Comparison of ENCODE assay signal across 8 cellular contexts in genomic region chr1:109669949-109670302, GRCh38. TPM values are rescaled to one million over a fixed set of nuclear protein-coding genes. Genes with fewer than 3 reads are reported as not detected.
DNase-seq lines count a peak whose midpoint lies in the region; ATAC-seq, FAIRE-seq and TF ChIP-seq lines count a peak whose summit lies in the region.
"Not testable (repeated sequence)": the region's sequence is repeated elsewhere in the genome, so short reads cannot be mapped to it uniquely, and the experiment has no call there.
"Had no signal": no experiment of that assay in that cellular context is flagged by ENCODE, and none has a peak within 500 bp of the region (broad histone marks: within the 10 kb centered on the region; RNA-seq: fewer than 3 reads in every experiment).

No MANE protein-coding gene starts in this region.

- TF ChIP-seq RAD21 in GM12878 (IDR thresholded peaks at IDR 0.05; ENCODE audit: insufficient read depth, low read depth, low read length): not testable (repeated sequence)

- not testable (repeated sequence) for TF ChIP-seq POLR2A in GM12878 (IDR thresholded peaks at IDR 0.05; ENCODE audit: low read depth, low read length)

- POLR2A ChIA-PET in HEK293T (lab: Yijun Ruan, JAX); GM12878 (lab: Charles Lee): not testable (repeated sequence)

- not testable (repeated sequence) for ATAC-seq in CD4-positive, CD25-positive, alpha-beta regulatory T cell (ENCODE audit: low read depth in 2 of 2); GM12878; memory B cell (ENCODE audit: low read depth)

- H4K20me1 ChIP-seq in GM12878 (ENCODE audit: control insufficient read depth, insufficient read depth): not testable (repeated sequence)

- CTCF ChIA-PET in HEK293T (lab: Yijun Ruan, JAX): interaction anchor here (0.6 to 1.6 kb wide), 2 partner anchors 120 to 247 kb away, joined by 3 read pairs; no protein-coding TSS in a partner anchor
- CTCF ChIA-PET in GM12878 (lab: Yijun Ruan, JAX): interaction anchor here (0.6 to 3.0 kb wide), 3 partner anchors 30 to 315 kb away, joined by 3 to 21 read pairs (median 3); partner anchors contain the start of gene AHCYL1

- H3K27ac Mint-ChIP-seq in CD4-positive, CD25-positive, alpha-beta regulatory T cell: peak overlapping the region in 1 of 3 donors; percentile 62
- peak overlapping the region; percentile 73 for H3K27ac Mint-ChIP-seq in activated CD4-positive, alpha-beta T cell treated with anti-CD3 and anti-CD28 coated beads, Interleukin-2, amount 10 ng/mL, durations not matched to agents 24 days and 14 days
- peak overlapping the region; percentile 79 for H3K27ac Mint-ChIP-seq in activated T-helper 1 cell treated with anti-CD3 and anti-CD28 coated beads, Interleukin-12 subunit alpha, Interleukin-12 subunit beta, Interleukin-2, Interleukin-4 antibody, amounts not matched to agents 30 ng/mL and 10 ng/mL and 1 ng/mL, durations not matched to agents 14 hours and 24 hours and 36 hours
- not testable (repeated sequence) for H3K27ac Mint-ChIP-seq in memory B cell
- H3K27ac Mint-ChIP-seq in neural crest cell (ENCODE audit: unreplicated experiment): peak overlapping the region; percentile 67

- H3K27ac ChIP-seq in CD4-positive, CD25-positive, alpha-beta regulatory T cell (ENCODE audit: insufficient read depth, low read length, poor library complexity, severe bottlenecking); GM12878 (ENCODE audit: control insufficient read depth, insufficient read depth): not testable (repeated sequence)

- peak overlapping the region; percentile 55 to 65 (median 59) for H3K4me3 Mint-ChIP-seq in CD4-positive, CD25-positive, alpha-beta regulatory T cell
- peak overlapping the region; percentile 69 for H3K4me3 Mint-ChIP-seq in activated CD4-positive, alpha-beta T cell treated with anti-CD3 and anti-CD28 coated beads, Interleukin-2, amount 10 ng/mL, durations not matched to agents 24 days and 14 days
- H3K4me3 Mint-ChIP-seq in activated T-helper 1 cell treated with anti-CD3 and anti-CD28 coated beads, Interleukin-12 subunit alpha, Interleukin-12 subunit beta, Interleukin-2, Interleukin-4 antibody, amounts not matched to agents 30 ng/mL and 10 ng/mL and 1 ng/mL, durations not matched to agents 14 hours and 24 hours and 36 hours: peak overlapping the region; percentile 71
- H3K4me3 Mint-ChIP-seq in memory B cell: peak overlapping the region; percentile 68
- H3K4me3 Mint-ChIP-seq in neural crest cell: peak overlapping the region; percentile 72

- H3K9ac ChIP-seq in GM12878 (ENCODE audit: control insufficient read depth, insufficient read depth, low read length): not testable (repeated sequence)

- not testable (repeated sequence) for DNase-seq in CD4-positive, CD25-positive, alpha-beta regulatory T cell; activated CD4-positive, alpha-beta T cell treated with anti-CD3 and anti-CD28 coated beads, Interleukin-2, amount 10 ng/mL, durations not matched to agents 24 days and 14 days; activated T-helper 1 cell treated with anti-CD3 and anti-CD28 coated beads, Interleukin-12 subunit alpha, Interleukin-12 subunit beta, Interleukin-2, Interleukin-4 antibody, amounts not matched to agents 30 ng/mL and 10 ng/mL and 1 ng/mL, durations not matched to agents 14 hours and 24 hours and 36 hours (ENCODE audit: low spot score); GM12878 (ENCODE audit: low read depth, low spot score); memory B cell (ENCODE audit: low spot score in 2 of 2); neural crest cell (ENCODE audit: low read depth, low spot score)
- DNase-seq in HEK293T (ENCODE audit: extremely low spot score): peak; percentile 2

- 79% methylated on average over 4 of the region's 5 CpGs for WGBS in GM12878 (ENCODE audit: insufficient coverage, insufficient replicate concordance, low lambda C conversion rate, missing lambda C conversion rate)

- not testable (repeated sequence) for H3K27me3 ChIP-seq in CD4-positive, CD25-positive, alpha-beta regulatory T cell (ENCODE audit: control insufficient read depth, insufficient read depth, low read length); GM12878 (replicated peaks in 1 of 2; ENCODE audit: control insufficient read depth in 2 of 2, insufficient read depth in 2 of 2, low read length in 1 of 2)

- in situ Hi-C loops in GM12878 (cut with MboI): not testable (repeated sequence)

- BruUV-seq in GM12878 (replicated peaks; lab: Mats Ljungman, UMichigan): not testable (repeated sequence)

- H3K27me3 Mint-ChIP-seq in CD4-positive, CD25-positive, alpha-beta regulatory T cell; activated CD4-positive, alpha-beta T cell treated with anti-CD3 and anti-CD28 coated beads, Interleukin-2, amount 10 ng/mL, durations not matched to agents 24 days and 14 days; activated T-helper 1 cell treated with anti-CD3 and anti-CD28 coated beads, Interleukin-12 subunit alpha, Interleukin-12 subunit beta, Interleukin-2, Interleukin-4 antibody, amounts not matched to agents 30 ng/mL and 10 ng/mL and 1 ng/mL, durations not matched to agents 14 hours and 24 hours and 36 hours (ENCODE audit: insufficient read depth); memory B cell; neural crest cell (ENCODE audit: low read depth): not testable (repeated sequence)

- not testable (repeated sequence) for H3K4me3 ChIP-seq in CD4-positive, CD25-positive, alpha-beta regulatory T cell (ENCODE audit: low read depth, low read length); GM12878

- not testable (repeated sequence) for H3K9me3 ChIP-seq in CD4-positive, CD25-positive, alpha-beta regulatory T cell (ENCODE audit: control insufficient read depth in 2 of 2, low read length in 2 of 2); GM12878 (replicated peaks; ENCODE audit: control insufficient read depth, insufficient read depth, low read length)

- SMC1A ChIA-PET in GM12878 (lab: Charles Lee; ENCODE audit: uncharacterized antibody, unreplicated experiment): not testable (repeated sequence)

- TF ChIP-seq CTCF in GM12878 (IDR thresholded peaks at IDR 0.05 in 2 of 3, conservative IDR thresholded peaks at IDR 0.05 in 1 of 3; ENCODE audit: control insufficient read depth in 2 of 3, extremely low read depth in 1 of 3, insufficient read depth in 1 of 3, low read depth in 3 of 3, low read length in 3 of 3); neural crest cell (conservative IDR thresholded peaks at IDR 0.05): not testable (repeated sequence)

- RAD21 ChIA-PET in GM12878 (lab: Charles Lee; ENCODE audit: unreplicated experiment): not testable (repeated sequence)

- H3K4me1 ChIP-seq in CD4-positive, CD25-positive, alpha-beta regulatory T cell (ENCODE audit: control insufficient read depth, insufficient read depth, low read length, poor library complexity, severe bottlenecking): peaks cover 10% of the 10 kb centered on the region
- not testable (repeated sequence) for H3K4me1 ChIP-seq in GM12878 (ENCODE audit: control insufficient read depth, insufficient read depth, low read length)

- not testable (repeated sequence) for FAIRE-seq in GM12878 (lab: Jason Lieb, UNC)

- not testable (repeated sequence) for H3K9me3 Mint-ChIP-seq in CD4-positive, CD25-positive, alpha-beta regulatory T cell; activated CD4-positive, alpha-beta T cell treated with anti-CD3 and anti-CD28 coated beads, Interleukin-2, amount 10 ng/mL, durations not matched to agents 24 days and 14 days; activated T-helper 1 cell treated with anti-CD3 and anti-CD28 coated beads, Interleukin-12 subunit alpha, Interleukin-12 subunit beta, Interleukin-2, Interleukin-4 antibody, amounts not matched to agents 30 ng/mL and 10 ng/mL and 1 ng/mL, durations not matched to agents 14 hours and 24 hours and 36 hours; memory B cell; neural crest cell

- H3K79me2 ChIP-seq in GM12878 (ENCODE audit: control insufficient read depth, insufficient read depth, low read length): not testable (repeated sequence)

- intact Hi-C loops in activated CD4-positive, alpha-beta T cell treated with anti-CD3 and anti-CD28 coated beads, Interleukin-2, amount 10 ng/mL, durations not matched to agents 24 days and 14 days (cut with micrococcal nuclease): loop anchor here (5.0 kb wide), 1 partner anchor 48 kb away; no protein-coding TSS in a partner anchor
- intact Hi-C loops in activated T-helper 1 cell treated with anti-CD3 and anti-CD28 coated beads, Interleukin-12 subunit alpha, Interleukin-12 subunit beta, Interleukin-2, Interleukin-4 antibody, amounts not matched to agents 30 ng/mL and 10 ng/mL and 1 ng/mL, durations not matched to agents 14 hours and 24 hours and 36 hours (cut with micrococcal nuclease): loop anchor here (2.0 kb wide), 2 partner anchors 17 to 49 kb away; partner anchors contain the start of gene GSTM1
- intact Hi-C loops in GM12878 (cut with micrococcal nuclease; ENCODE audit: unreplicated experiment): not testable (repeated sequence)

- not testable (repeated sequence) for H3K36me3 Mint-ChIP-seq in CD4-positive, CD25-positive, alpha-beta regulatory T cell; activated CD4-positive, alpha-beta T cell treated with anti-CD3 and anti-CD28 coated beads, Interleukin-2, amount 10 ng/mL, durations not matched to agents 24 days and 14 days (ENCODE audit: low read depth); activated T-helper 1 cell treated with anti-CD3 and anti-CD28 coated beads, Interleukin-12 subunit alpha, Interleukin-12 subunit beta, Interleukin-2, Interleukin-4 antibody, amounts not matched to agents 30 ng/mL and 10 ng/mL and 1 ng/mL, durations not matched to agents 14 hours and 24 hours and 36 hours (ENCODE audit: low read depth); neural crest cell (ENCODE audit: low read depth)
- peaks cover 11% of the 10 kb centered on the region for H3K36me3 Mint-ChIP-seq in memory B cell

- not testable (repeated sequence) for H3K36me3 ChIP-seq in CD4-positive, CD25-positive, alpha-beta regulatory T cell (ENCODE audit: control insufficient read depth, insufficient read depth, low read length); GM12878 (ENCODE audit: control insufficient read depth in 2 of 2, insufficient read depth in 2 of 2, low read length in 1 of 2)

- TF ChIP-seq EP300 in GM12878 (IDR thresholded peaks at IDR 0.05; ENCODE audit: borderline replicate concordance in 1 of 2, control insufficient read depth in 1 of 2, low read depth in 2 of 2, low read length in 2 of 2): not testable (repeated sequence)

- peaks cover 5 to 23% (median 10%) of the 10 kb centered on the region in 4 donors for H3K4me1 Mint-ChIP-seq in CD4-positive, CD25-positive, alpha-beta regulatory T cell
- peaks cover 24% of the 10 kb centered on the region for H3K4me1 Mint-ChIP-seq in activated CD4-positive, alpha-beta T cell treated with anti-CD3 and anti-CD28 coated beads, Interleukin-2, amount 10 ng/mL, durations not matched to agents 24 days and 14 days
- H3K4me1 Mint-ChIP-seq in activated T-helper 1 cell treated with anti-CD3 and anti-CD28 coated beads, Interleukin-12 subunit alpha, Interleukin-12 subunit beta, Interleukin-2, Interleukin-4 antibody, amounts not matched to agents 30 ng/mL and 10 ng/mL and 1 ng/mL, durations not matched to agents 14 hours and 24 hours and 36 hours (ENCODE audit: low read depth): peaks cover 16% of the 10 kb centered on the region
- H3K4me1 Mint-ChIP-seq in memory B cell: not testable (repeated sequence)
- peaks cover 12% of the 10 kb centered on the region for H3K4me1 Mint-ChIP-seq in neural crest cell

- peak overlapping the region; percentile 38; the same call in 1 of the 2 replicates for H3K4me2 ChIP-seq in GM12878 (ENCODE audit: control insufficient read depth, insufficient read depth)

- H2AFZ ChIP-seq in GM12878 (ENCODE audit: control insufficient read depth, low read depth, low read length): not testable (repeated sequence)

RNA-seq across cellular contexts. Expression of gene GSTM2, which starts 2.1 kb away (rescaled TPM):
- total RNA-seq in CD4-positive, CD25-positive, alpha-beta regulatory T cell: 36.2 TPM
- polyA plus RNA-seq in CD4-positive, CD25-positive, alpha-beta regulatory T cell: 10 to 100 TPM in 2 of 4 donors, 1 to 10 TPM in 2; 8.0 to 11.9 (median 10.4) TPM
- total RNA-seq in activated CD4-positive, alpha-beta T cell treated with anti-CD3 and anti-CD28 coated beads, Interleukin-2, amount 10 ng/mL, durations not matched to agents 24 days and 14 days: 17.5 and 18.4 TPM in 2 replicates
- 19.0 and 19.2 TPM in 2 replicates for total RNA-seq in activated T-helper 1 cell treated with anti-CD3 and anti-CD28 coated beads, Interleukin-12 subunit alpha, Interleukin-12 subunit beta, Interleukin-2, Interleukin-4 antibody, amounts not matched to agents 30 ng/mL and 10 ng/mL and 1 ng/mL, durations not matched to agents 14 hours and 24 hours and 36 hours
- 67.1 and 70.5 TPM in 2 replicates for total RNA-seq in GM12878 (2013; cell fraction: nucleolus; rRNA removed)
- total RNA-seq in GM12878 (2014; rRNA removed): 10.5 and 11.4 TPM in 2 replicates
- 9.9 and 13.5 TPM in 2 replicates for total RNA-seq in GM12878 (2014; rRNA removed; fragmentation: Illumina TruSeq; extraction: Trizol)
- total RNA-seq in GM12878 (2021): 21.6 and 23.3 TPM in 2 replicates
- polyA plus RNA-seq in GM12878 (2011; ENCODE audit: low read depth): 68.5 TPM
- 4.8 and 8.3 TPM in 2 replicates for polyA plus RNA-seq in GM12878 (2011; rRNA removed)
- polyA plus RNA-seq in GM12878 (2011; cell fraction: cytosol; rRNA removed): 6.3 and 7.1 TPM in 2 replicates
- polyA plus RNA-seq in GM12878 (2011; cell fraction: nucleus; rRNA removed): 46.8 and 76.5 TPM in 2 replicates
- polyA plus RNA-seq in GM12878 (2012): 62.3 and 69.9 TPM in 2 replicates
- 31.8 and 32.0 TPM in 2 replicates for polyA plus RNA-seq in GM12878 (2014; fragmentation: Illumina TruSeq; extraction: Trizol)
- 10 to 100 TPM; 29.6 to 30.4 TPM for polyA plus RNA-seq in GM12878 (2014; fragmentation: Nextera tagmentation; extraction: Ambion mirVana)
- polyA plus RNA-seq in GM12878 (2014; rRNA removed): 28.1 and 32.3 TPM in 2 replicates
- polyA plus RNA-seq in GM12878 (2016; fragmentation: Nextera tagmentation; extraction: Ambion mirVana): 10 to 100 TPM; 12.7 to 17.1 TPM
- polyA minus RNA-seq in GM12878 (2011; rRNA and poly(A)+ RNA removed): 3.0 and 4.2 TPM in 2 replicates
- polyA minus RNA-seq in GM12878 (2011; cell fraction: cytosol; rRNA and poly(A)+ RNA removed): 1.1 TPM in 1 of 2 replicates, not detected in the other
- polyA minus RNA-seq in GM12878 (2011; cell fraction: nucleus; rRNA and poly(A)+ RNA removed): 5.8 and 6.2 TPM in 2 replicates
- 43.7 and 46.6 TPM in 2 replicates for total RNA-seq in neural crest cell

RNA-seq across cellular contexts. Expression of gene GSTM4, which starts 14.0 kb away (rescaled TPM):
- total RNA-seq in CD4-positive, CD25-positive, alpha-beta regulatory T cell: 14.4 TPM
- polyA plus RNA-seq in CD4-positive, CD25-positive, alpha-beta regulatory T cell: 10 to 100 TPM in 3 of 4 donors, 1 to 10 TPM in 1; 2.2 to 31.4 (median 17.6) TPM
- 6.8 and 9.9 TPM in 2 replicates for total RNA-seq in activated CD4-positive, alpha-beta T cell treated with anti-CD3 and anti-CD28 coated beads, Interleukin-2, amount 10 ng/mL, durations not matched to agents 24 days and 14 days
- 6.5 and 8.9 TPM in 2 replicates for total RNA-seq in activated T-helper 1 cell treated with anti-CD3 and anti-CD28 coated beads, Interleukin-12 subunit alpha, Interleukin-12 subunit beta, Interleukin-2, Interleukin-4 antibody, amounts not matched to agents 30 ng/mL and 10 ng/mL and 1 ng/mL, durations not matched to agents 14 hours and 24 hours and 36 hours
- total RNA-seq in GM12878 (2013; cell fraction: nucleolus; rRNA removed): 48.3 and 51.3 TPM in 2 replicates
- 14.3 and 15.1 TPM in 2 replicates for total RNA-seq in GM12878 (2014; rRNA removed)
- total RNA-seq in GM12878 (2014; rRNA removed; fragmentation: Illumina TruSeq; extraction: Trizol): 13.6 and 14.5 TPM in 2 replicates
- 20.4 and 21.4 TPM in 2 replicates for total RNA-seq in GM12878 (2021)
- 16.5 TPM for polyA plus RNA-seq in GM12878 (2011; ENCODE audit: low read depth)
- 23.0 and 37.2 TPM in 2 replicates for polyA plus RNA-seq in GM12878 (2011; rRNA removed)
- 34.1 and 36.8 TPM in 2 replicates for polyA plus RNA-seq in GM12878 (2011; cell fraction: cytosol; rRNA removed)
- polyA plus RNA-seq in GM12878 (2011; cell fraction: nucleus; rRNA removed): 35.2 and 44.5 TPM in 2 replicates
- polyA plus RNA-seq in GM12878 (2012): 17.4 and 19.3 TPM in 2 replicates
- polyA plus RNA-seq in GM12878 (2014; fragmentation: Illumina TruSeq; extraction: Trizol): 25.8 and 31.7 TPM in 2 replicates
- polyA plus RNA-seq in GM12878 (2014; fragmentation: Nextera tagmentation; extraction: Ambion mirVana): 10 to 100 TPM; 16.9 to 17.0 TPM
- polyA plus RNA-seq in GM12878 (2014; rRNA removed): 25.3 and 26.8 TPM in 2 replicates
- polyA plus RNA-seq in GM12878 (2016; fragmentation: Nextera tagmentation; extraction: Ambion mirVana): 10 to 100 TPM; 25.6 to 27.7 TPM
- 18.4 and 20.5 TPM in 2 replicates for polyA minus RNA-seq in GM12878 (2011; rRNA and poly(A)+ RNA removed)
- 8.7 and 11.6 TPM in 2 replicates for polyA minus RNA-seq in GM12878 (2011; cell fraction: cytosol; rRNA and poly(A)+ RNA removed)
- polyA minus RNA-seq in GM12878 (2011; cell fraction: nucleus; rRNA and poly(A)+ RNA removed): 20.7 and 26.0 TPM in 2 replicates
- total RNA-seq in neural crest cell: 26.7 and 28.2 TPM in 2 replicates

RNA-seq across cellular contexts. Expression of gene GSTM1, which starts 17.7 kb away (rescaled TPM):
- 18.7 TPM for total RNA-seq in CD4-positive, CD25-positive, alpha-beta regulatory T cell
- polyA plus RNA-seq in CD4-positive, CD25-positive, alpha-beta regulatory T cell: 100 to 1,000 TPM in 1 of 4 donors, 10 to 100 TPM in 2, not detected in 1; 38.8 to 123 (median 53.4) TPM
- 92.2 and 94.2 TPM in 2 replicates for total RNA-seq in activated CD4-positive, alpha-beta T cell treated with anti-CD3 and anti-CD28 coated beads, Interleukin-2, amount 10 ng/mL, durations not matched to agents 24 days and 14 days
- total RNA-seq in activated T-helper 1 cell treated with anti-CD3 and anti-CD28 coated beads, Interleukin-12 subunit alpha, Interleukin-12 subunit beta, Interleukin-2, Interleukin-4 antibody, amounts not matched to agents 30 ng/mL and 10 ng/mL and 1 ng/mL, durations not matched to agents 14 hours and 24 hours and 36 hours: 77.4 and 86.4 TPM in 2 replicates
- total RNA-seq in GM12878 (2013; cell fraction: nucleolus; rRNA removed): 18.1 and 24.5 TPM in 2 replicates
- total RNA-seq in GM12878 (2014; rRNA removed) (16.0 and 16.6 TPM in 2 replicates), GM12878 (2014; rRNA removed; fragmentation: Illumina TruSeq; extraction: Trizol) (21.3 and 21.4 TPM in 2 replicates), GM12878 (2021) (32.4 and 33.5 TPM in 2 replicates), neural crest cell (45.9 and 47.8 TPM in 2 replicates)
- 45.6 TPM for polyA plus RNA-seq in GM12878 (2011; ENCODE audit: low read depth)
- polyA plus RNA-seq in GM12878 (2011; rRNA removed) (21.0 and 38.6 TPM in 2 replicates), GM12878 (2014; fragmentation: Illumina TruSeq; extraction: Trizol) (40.9 and 60.1 TPM in 2 replicates), GM12878 (2014; fragmentation: Nextera tagmentation; extraction: Ambion mirVana) (10 to 100 TPM; 66.7 to 75.6 TPM), GM12878 (2014; rRNA removed) (36.6 and 39.1 TPM in 2 replicates), GM12878 (2016; fragmentation: Nextera tagmentation; extraction: Ambion mirVana) (10 to 100 TPM; 54.1 to 56.6 TPM)
- polyA plus RNA-seq in GM12878 (2011; cell fraction: cytosol; rRNA removed): 55.3 and 58.1 TPM in 2 replicates
- polyA plus RNA-seq in GM12878 (2011; cell fraction: nucleus; rRNA removed): 23.7 and 32.3 TPM in 2 replicates
- 45.2 and 55.4 TPM in 2 replicates for polyA plus RNA-seq in GM12878 (2012)
- polyA minus RNA-seq in GM12878 (2011; rRNA and poly(A)+ RNA removed): 27.6 and 38.4 TPM in 2 replicates
- 7.6 and 8.4 TPM in 2 replicates for polyA minus RNA-seq in GM12878 (2011; cell fraction: cytosol; rRNA and poly(A)+ RNA removed)
- polyA minus RNA-seq in GM12878 (2011; cell fraction: nucleus; rRNA and poly(A)+ RNA removed): 8.7 and 12.6 TPM in 2 replicates

RNA-seq across cellular contexts. Expression of gene GSTM5, which starts 42.1 kb away (rescaled TPM):
- total RNA-seq in CD4-positive, CD25-positive, alpha-beta regulatory T cell: not detected
- not detected for polyA plus RNA-seq in CD4-positive, CD25-positive, alpha-beta regulatory T cell
- total RNA-seq in activated CD4-positive, alpha-beta T cell treated with anti-CD3 and anti-CD28 coated beads, Interleukin-2, amount 10 ng/mL, durations not matched to agents 24 days and 14 days: 0.07 TPM in 1 of 2 replicates, not detected in the other
- 0.08 TPM in 1 of 2 replicates, not detected in the other for total RNA-seq in activated T-helper 1 cell treated with anti-CD3 and anti-CD28 coated beads, Interleukin-12 subunit alpha, Interleukin-12 subunit beta, Interleukin-2, Interleukin-4 antibody, amounts not matched to agents 30 ng/mL and 10 ng/mL and 1 ng/mL, durations not matched to agents 14 hours and 24 hours and 36 hours
- total RNA-seq in GM12878 (2013; cell fraction: nucleolus; rRNA removed): 1.5 and 2.6 TPM in 2 replicates
- 0.28 TPM in 1 of 2 replicates, not detected in the other for total RNA-seq in GM12878 (2014; rRNA removed)
- 0.13 and 0.18 TPM in 2 replicates for total RNA-seq in GM12878 (2014; rRNA removed; fragmentation: Illumina TruSeq; extraction: Trizol)
- total RNA-seq in GM12878 (2021): 0.26 and 0.40 TPM in 2 replicates
- polyA plus RNA-seq in GM12878 (2011; ENCODE audit: low read depth): 1.1 TPM
- 0.10 and 0.23 TPM in 2 replicates for polyA plus RNA-seq in GM12878 (2011; rRNA removed)
- 0.09 and 0.15 TPM in 2 replicates for polyA plus RNA-seq in GM12878 (2011; cell fraction: cytosol; rRNA removed)
- 0.16 and 0.28 TPM in 2 replicates for polyA plus RNA-seq in GM12878 (2011; cell fraction: nucleus; rRNA removed)
- 1.0 and 1.2 TPM in 2 replicates for polyA plus RNA-seq in GM12878 (2012)
- 0.34 and 0.92 TPM in 2 replicates for polyA plus RNA-seq in GM12878 (2014; fragmentation: Illumina TruSeq; extraction: Trizol)
- polyA plus RNA-seq in GM12878 (2014; fragmentation: Nextera tagmentation; extraction: Ambion mirVana): under 1 TPM; 0.24 to 0.32 TPM
- 0.19 and 0.27 TPM in 2 replicates for polyA plus RNA-seq in GM12878 (2014; rRNA removed)
- polyA plus RNA-seq in GM12878 (2016; fragmentation: Nextera tagmentation; extraction: Ambion mirVana): under 1 TPM in 1 of 2 experiments, not detected in 1; 0.37 TPM
- 0.15 and 0.36 TPM in 2 replicates for polyA minus RNA-seq in GM12878 (2011; rRNA and poly(A)+ RNA removed)
- polyA minus RNA-seq in GM12878 (2011; cell fraction: cytosol; rRNA and poly(A)+ RNA removed): not detected in 2 replicates
- polyA minus RNA-seq in GM12878 (2011; cell fraction: nucleus; rRNA and poly(A)+ RNA removed): 0.24 and 1.2 TPM in 2 replicates
- total RNA-seq in neural crest cell: 0.23 TPM in 1 of 2 replicates, not detected in the other
- total RNA-seq: Calu3 had no signal

RNA-seq across cellular contexts. Expression of gene AMPD2, which starts 50.3 kb away (rescaled TPM):
- 203 TPM for total RNA-seq in CD4-positive, CD25-positive, alpha-beta regulatory T cell
- polyA plus RNA-seq in CD4-positive, CD25-positive, alpha-beta regulatory T cell: 10 to 100 TPM; 23.3 to 30.9 (median 26.7) TPM
- 92.2 and 97.8 TPM in 2 replicates for total RNA-seq in activated CD4-positive, alpha-beta T cell treated with anti-CD3 and anti-CD28 coated beads, Interleukin-2, amount 10 ng/mL, durations not matched to agents 24 days and 14 days
- total RNA-seq in activated T-helper 1 cell treated with anti-CD3 and anti-CD28 coated beads, Interleukin-12 subunit alpha, Interleukin-12 subunit beta, Interleukin-2, Interleukin-4 antibody, amounts not matched to agents 30 ng/mL and 10 ng/mL and 1 ng/mL, durations not matched to agents 14 hours and 24 hours and 36 hours: 92.4 and 100 TPM in 2 replicates
- total RNA-seq in GM12878 (2013; cell fraction: nucleolus; rRNA removed): 113 and 156 TPM in 2 replicates
- 43.4 and 49.9 TPM in 2 replicates for total RNA-seq in GM12878 (2014; rRNA removed)
- total RNA-seq in GM12878 (2014; rRNA removed; fragmentation: Illumina TruSeq; extraction: Trizol): 19.0 and 19.5 TPM in 2 replicates
- 66.5 and 75.9 TPM in 2 replicates for total RNA-seq in GM12878 (2021)
- 35.2 TPM for polyA plus RNA-seq in GM12878 (2011; ENCODE audit: low read depth)
- polyA plus RNA-seq in GM12878 (2011; rRNA removed): 9.9 and 30.0 TPM in 2 replicates
- polyA plus RNA-seq in GM12878 (2011; cell fraction: cytosol; rRNA removed): 27.1 and 34.8 TPM in 2 replicates
- 346 and 354 TPM in 2 replicates for polyA plus RNA-seq in GM12878 (2011; cell fraction: nucleus; rRNA removed)
- polyA plus RNA-seq in GM12878 (2012): 54.0 and 66.8 TPM in 2 replicates
- 11.8 and 30.9 TPM in 2 replicates for polyA plus RNA-seq in GM12878 (2014; fragmentation: Illumina TruSeq; extraction: Trizol)
- 1 to 10 TPM; 2.0 to 3.0 TPM for polyA plus RNA-seq in GM12878 (2014; fragmentation: Nextera tagmentation; extraction: Ambion mirVana)
- 40.9 and 44.4 TPM in 2 replicates for polyA plus RNA-seq in GM12878 (2014; rRNA removed)
- polyA plus RNA-seq in GM12878 (2016; fragmentation: Nextera tagmentation; extraction: Ambion mirVana): 10 to 100 TPM; 31.8 to 33.1 TPM
- polyA minus RNA-seq in GM12878 (2011; rRNA and poly(A)+ RNA removed): 29.3 and 51.2 TPM in 2 replicates
- polyA minus RNA-seq in GM12878 (2011; cell fraction: cytosol; rRNA and poly(A)+ RNA removed): 15.6 and 17.7 TPM in 2 replicates
- polyA minus RNA-seq in GM12878 (2011; cell fraction: nucleus; rRNA and poly(A)+ RNA removed): 61.1 and 93.7 TPM in 2 replicates
- 93.1 and 105 TPM in 2 replicates for total RNA-seq in neural crest cell
